In the genomic region with DNA sequence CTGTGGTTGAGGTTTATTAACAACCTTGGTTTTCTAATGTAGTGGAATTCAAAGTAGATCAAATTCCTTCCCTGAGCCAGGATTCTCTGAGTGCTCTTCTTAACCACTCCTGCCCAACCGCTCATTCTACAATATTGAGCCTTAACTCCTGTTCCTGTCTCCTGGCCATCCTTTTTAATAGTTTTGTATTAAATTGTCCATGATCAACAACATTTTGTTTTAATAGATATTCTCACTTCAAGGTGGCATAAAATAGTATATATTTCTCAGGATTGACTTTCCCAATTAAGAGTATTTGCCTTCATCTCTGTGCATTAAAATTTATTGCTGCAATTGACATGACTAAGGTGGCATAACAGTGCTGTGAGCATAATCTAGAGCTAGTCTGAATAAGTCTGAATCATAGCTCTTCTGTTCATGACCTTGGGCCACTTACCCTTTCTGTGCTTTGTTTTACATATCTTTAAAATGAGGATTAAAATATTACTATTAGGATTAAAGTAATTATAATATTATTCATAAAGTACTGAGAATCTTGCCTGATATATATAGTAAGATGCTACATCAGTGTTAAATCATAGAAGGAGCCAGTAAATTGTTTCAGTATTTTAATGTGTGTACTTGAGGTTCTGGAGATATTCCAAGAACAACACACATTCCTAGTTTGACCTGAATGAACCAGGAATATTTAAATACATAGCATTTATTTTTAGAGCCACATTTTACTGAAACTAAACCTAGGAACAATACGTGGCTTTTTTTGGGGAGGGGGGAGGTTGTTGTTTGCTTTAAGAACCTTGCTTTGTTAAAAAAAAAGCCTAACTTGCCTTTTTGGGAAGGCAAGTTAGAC, we compare ENCODE assay signal across 10 cellular contexts.
DNase-seq lines count a peak whose midpoint lies in the region; ATAC-seq and TF ChIP-seq lines count a peak whose summit lies in the region.
"Had no signal": no experiment of that assay in that cellular context is flagged by ENCODE, and none has a peak within 500 bp of the region (broad histone marks: within the 10 kb centered on the region; RNA-seq: fewer than 3 reads in every experiment).

No MANE protein-coding gene starts in this region.

- TF ChIP-seq EP300 in SK-N-SH (IDR thresholded peaks at IDR 0.05; ENCODE audit: borderline replicate concordance in 1 of 2, low read depth in 1 of 2, low read length in 1 of 2) (peak in 1 of 2 experiments; percentile 8; a peak in 1 of 4 replicates), sigmoid colon (IDR thresholded peaks at IDR 0.05) (no peak)

- TF ChIP-seq CTCF in HEK293 (tag by site-specific recombination; IDR thresholded peaks at IDR 0.05), result no peak
- TF ChIP-seq CTCF in SK-N-SH (IDR thresholded peaks at IDR 0.05), result no peak
- TF ChIP-seq CTCF in foreskin keratinocyte (conservative IDR thresholded peaks at IDR 0.05), result no peak
- TF ChIP-seq CTCF in sigmoid colon (IDR thresholded peaks at IDR 0.05), result no peak

- H3K4me3 ChIP-seq in HEK293 (ENCODE audit: low read depth, low read length) (no peak overlapping the region), SK-N-SH (ENCODE audit: low read depth in 2 of 2, low read length in 1 of 2) (no peak overlapping the region; a peak in 1 of 4 replicates), sigmoid colon (no peak overlapping the region)

- TF ChIP-seq RAD21 in SK-N-SH (IDR thresholded peaks at IDR 0.05; ENCODE audit: low read length), result no peak

- no peaks in the 10 kb centered on the region for H3K36me3 ChIP-seq in HEK293 (ENCODE audit: control insufficient read depth in 2 of 2, insufficient read depth in 1 of 2, low read length in 2 of 2)
- H3K36me3 ChIP-seq in SK-N-SH (replicated peaks in 1 of 2; ENCODE audit: control insufficient read depth in 1 of 2, insufficient read depth in 2 of 2, low read length in 1 of 2), result peaks cover 0 to 3% of the 10 kb centered on the region in 2 experiments
- H3K36me3 ChIP-seq in sigmoid colon, result no peaks in the 10 kb centered on the region

- H4K20me1 ChIP-seq in SK-N-SH (ENCODE audit: insufficient read depth), result peaks cover 23% of the 10 kb centered on the region; the same call in 1 of the 2 replicates

- POLR2A ChIA-PET in HEK293 (lab: Yijun Ruan, JAX) (no interaction called here), SK-N-SH (lab: Yijun Ruan, JAX) (no interaction called here)

- 41% methylated on average over 2 of the region's 2 CpGs for WGBS in SK-N-SH (ENCODE audit: low lambda C conversion rate)
- WGBS in sigmoid colon, 2 donors, result 44 to 74% methylated on average over 2 of the region's 2 CpGs

- DNase-seq in SK-N-SH (no peak), foreskin keratinocyte (peak; percentile 34 to 67), sigmoid colon (no peak), NCI-H2107 treated with DMSO at 0.1 percent for 48 hours (lab: John Stamatoyannopoulos, UW; ENCODE audit: unreplicated experiment) (no peak)
- DNase-seq in activated naive CD4-positive, alpha-beta T cell treated with anti-CD3 and anti-CD28 coated beads, Interleukin-2, amount 50 U/mL, for 16 hours, result no peak
- DNase-seq: activated CD4-positive, alpha-beta T cell treated with anti-CD3 and anti-CD28 coated beads, Interleukin-2, amount 50 U/mL, for 4 hours; amniotic stem cell; NCI-H2107 had no signal

- no peaks in the 10 kb centered on the region for H3K9me2 ChIP-seq in SK-N-SH

- intact Hi-C loops in sigmoid colon (cut with DNase I), result no loop called here

- no peaks in the 10 kb centered on the region for H3K9me3 ChIP-seq in HEK293 (ENCODE audit: control insufficient read depth, insufficient read depth, low read depth, low read length)
- no peaks in the 10 kb centered on the region for H3K9me3 ChIP-seq in SK-N-SH
- H3K9me3 ChIP-seq in sigmoid colon, result no peaks in the 10 kb centered on the region

- TF ChIP-seq POLR2A in sigmoid colon (IDR thresholded peaks at IDR 0.05), result no peak

- no peak overlapping the region for H2AFZ ChIP-seq in SK-N-SH (ENCODE audit: low read depth)

- H3F3A ChIP-seq in SK-N-SH (replicated peaks; ENCODE audit: insufficient read depth), result peaks cover 16% of the 10 kb centered on the region

- CTCF ChIA-PET in HEK293 (lab: Yijun Ruan, JAX), result interaction anchor here (0.5 to 0.6 kb wide), 2 partner anchors 666 to 691 kb away, joined by 3 read pairs; no protein-coding TSS in a partner anchor
- CTCF ChIA-PET in SK-N-SH (lab: Yijun Ruan, JAX), result interaction anchor here (0.7 kb wide), 1 partner anchor 64 kb away, joined by 4 read pairs; no protein-coding TSS in a partner anchor

- peak overlapping the region; percentile 49 for H3K4me2 ChIP-seq in SK-N-SH

- no peaks in the 10 kb centered on the region for H3K27me3 ChIP-seq in SK-N-SH (ENCODE audit: insufficient read depth)
- H3K27me3 ChIP-seq in foreskin keratinocyte, result no peaks in the 10 kb centered on the region
- no peaks in the 10 kb centered on the region for H3K27me3 ChIP-seq in sigmoid colon

- peak; percentile 98 for ATAC-seq in foreskin keratinocyte
- no peak for ATAC-seq in GM19395 (IDR thresholded peaks at IDR 0.05; ENCODE audit: unreplicated experiment)

- no peak overlapping the region for H3K9ac ChIP-seq in SK-N-SH

- H3K4me1 ChIP-seq in HEK293 (ENCODE audit: control insufficient read depth, insufficient read depth, low read length) (peaks cover 26% of the 10 kb centered on the region), SK-N-SH (ENCODE audit: control insufficient read depth in 1 of 2, insufficient read depth in 2 of 2, low read depth in 1 of 2, low read length in 1 of 2) (peaks cover 2 to 27% of the 10 kb centered on the region in 2 experiments; a peak in 3 of 4 replicates), foreskin keratinocyte (peaks cover 11% of the 10 kb centered on the region), sigmoid colon (peaks cover 0 to 67% (median 32%) of the 10 kb centered on the region in 4 donors)

- H3K79me2 ChIP-seq in SK-N-SH (ENCODE audit: insufficient read depth), result peaks cover 85% of the 10 kb centered on the region

- H3K27ac ChIP-seq in HEK293 (ENCODE audit: extremely low read depth, low read depth, low read length) (no peak overlapping the region), SK-N-SH (ENCODE audit: low read depth in 2 of 2, low read length in 1 of 2) (peak overlapping the region; percentile 22 to 69), foreskin keratinocyte (no peak overlapping the region), sigmoid colon (peak overlapping the region in 3 of 4 donors; percentile 9 to 30 (median 22))

TF ChIP-seq in HEK293, 187 proteins besides CTCF, POLR2A, EP300 and RAD21 (continues in another document):
- TF ChIP-seq TRIM28 (IDR thresholded peaks at IDR 0.05; ENCODE audit: borderline replicate concordance, low read length) (peak; percentile 30; the same call in 1 of the 2 replicates), ZNF335 (tag by site-specific recombination; conservative IDR thresholded peaks at IDR 0.05) (peak; percentile 19; the same call in 1 of the 2 replicates), ZNF48 (tag by site-specific recombination; IDR thresholded peaks at IDR 0.05) (no peak), ZFP37 (tag by site-specific recombination; IDR thresholded peaks at IDR 0.05) (no peak), ZNF670 (tag by site-specific recombination; IDR thresholded peaks at IDR 0.05; ENCODE audit: low read depth) (no peak), ZNF174 (tag by site-specific recombination; IDR thresholded peaks at IDR 0.05) (no peak), HOXD13 (CRISPR knock-in tag; IDR thresholded peaks at IDR 0.05; ENCODE audit: borderline replicate concordance) (no peak), ZBTB44 (tag by site-specific recombination; IDR thresholded peaks at IDR 0.05) (no peak), BCL11B (tag by site-specific recombination; IDR thresholded peaks at IDR 0.05; ENCODE audit: low read depth) (no peak), KLF10 (tag by site-specific recombination; IDR thresholded peaks at IDR 0.05) (no peak)

TF ChIP-seq in SK-N-SH, 30 proteins besides CTCF, POLR2A, EP300 and RAD21:
- TF ChIP-seq JUND (IDR thresholded peaks at IDR 0.05) (peak; percentile 18), PBX3 (IDR thresholded peaks at IDR 0.05) (peak; percentile 74), USF2 (IDR thresholded peaks at IDR 0.05; ENCODE audit: borderline replicate concordance, low read depth, low read length) (no peak), FOSL2 (IDR thresholded peaks at IDR 0.05; ENCODE audit: borderline replicate concordance, low read depth) (peak; percentile 47; the same call in 1 of the 2 replicates), NFIC (IDR thresholded peaks at IDR 0.05; ENCODE audit: borderline replicate concordance) (peak; percentile 53; the same call in 1 of the 2 replicates), RXRA (IDR thresholded peaks at IDR 0.05; ENCODE audit: borderline replicate concordance, low read depth) (peak; percentile 50; the same call in 1 of the 2 replicates), TCF12 (IDR thresholded peaks at IDR 0.05) (no peak; the same call in 1 of the 2 replicates)

Comparison
In these comparisons a context has a peak if more than half of its experiments do, and no peak if none do; other contexts are left out.
1. H3K27ac ChIP-seq: peak in SK-N-SH (2 of 2) and sigmoid colon (3 of 4); none in HEK293 (single experiment) and foreskin keratinocyte (single experiment).
2. DNase-seq: peak in foreskin keratinocyte (2 of 2); none in SK-N-SH (single experiment), sigmoid colon (single experiment), activated naive CD4-positive, alpha-beta T cell treated with anti-CD3 and anti-CD28 coated beads, Interleukin-2, amount 50 U/mL, for 16 hours (single experiment) and NCI-H2107 treated with DMSO at 0.1 percent for 48 hours (single experiment).
3. Of the 4 proteins assayed by ChIP-seq in both HEK293 and SK-N-SH: peak only in HEK293: none; only in SK-N-SH: PBX3; in both: none; in neither: 3.